8 cellular contexts compared by ENCODE assay signal in genomic region chr19:37719927-37720265, GRCh38. TPM values are rescaled to one million over a fixed set of nuclear protein-coding genes. Genes with fewer than 3 reads are reported as not detected.
DNase-seq lines count a peak whose midpoint lies in the region; ATAC-seq and TF ChIP-seq lines count a peak whose summit lies in the region.

No MANE protein-coding gene starts in this region.

- H4K20me1 ChIP-seq in Loucy (ENCODE audit: insufficient read depth, low read length, poor library complexity, severe bottlenecking) (peaks cover 12% of the 10 kb centered on the region), neural progenitor cell (ENCODE audit: low read depth) (peaks cover 14% of the 10 kb centered on the region)

- H3K79me2 ChIP-seq in Loucy (ENCODE audit: insufficient read depth, low read length), result peaks cover 16% of the 10 kb centered on the region
- peaks cover 46% of the 10 kb centered on the region for H3K79me2 ChIP-seq in neural progenitor cell (ENCODE audit: low read depth)

- H3K36me3 ChIP-seq in BJ (ENCODE audit: control insufficient read depth, insufficient read depth, low read length) (no peaks in the 10 kb centered on the region), Loucy (ENCODE audit: insufficient read depth, low read length) (no peaks in the 10 kb centered on the region), duodenal mucosa (ENCODE audit: control insufficient read depth in 1 of 2, insufficient read depth in 2 of 2, low read length in 2 of 2) (no peaks in the 10 kb centered on the region), neural progenitor cell (no peaks in the 10 kb centered on the region)

- H3K27ac ChIP-seq in duodenal mucosa (ENCODE audit: low read depth, low read length), result no peak overlapping the region
- H3K27ac ChIP-seq in neural progenitor cell, result no peak overlapping the region

- H3K27me3 Mint-ChIP-seq in neural progenitor cell (ENCODE audit: insufficient read depth, low read depth), result peaks cover 2% of the 10 kb centered on the region

- H3K36me3 Mint-ChIP-seq in neural progenitor cell, result peaks cover 25% of the 10 kb centered on the region

- TF ChIP-seq CTCF in BJ (IDR thresholded peaks at IDR 0.05; ENCODE audit: insufficient read depth, low read depth, low read length) (no peak), Loucy (conservative IDR thresholded peaks at IDR 0.05; ENCODE audit: low read length) (peak; percentile 8; the same call in 1 of the 2 replicates), neural progenitor cell (IDR thresholded peaks at IDR 0.05) (peak; percentile 18)

- H3K4me1 Mint-ChIP-seq in neural progenitor cell, result peaks cover 10% of the 10 kb centered on the region

- peak overlapping the region; percentile 99 for H3K4me3 Mint-ChIP-seq in neural progenitor cell

- no peak overlapping the region for H3K27ac Mint-ChIP-seq in neural progenitor cell

- no peaks in the 10 kb centered on the region for H3K27me3 ChIP-seq in BJ (ENCODE audit: control insufficient read depth, insufficient read depth, low read length)
- no peaks in the 10 kb centered on the region for H3K27me3 ChIP-seq in Loucy (ENCODE audit: insufficient read depth, low read length, poor library complexity, severe bottlenecking)
- no peaks in the 10 kb centered on the region for H3K27me3 ChIP-seq in duodenal mucosa (ENCODE audit: control insufficient read depth in 1 of 2, insufficient read depth in 2 of 2, low read length in 2 of 2)
- H3K27me3 ChIP-seq in neural progenitor cell, result no peaks in the 10 kb centered on the region

- CTCF ChIA-PET in BJ (lab: Yijun Ruan, JAX), result interaction anchor here (1.6 kb wide), 1 partner anchor 18 kb away, joined by 3 read pairs; no protein-coding TSS in a partner anchor

- POLR2A ChIA-PET in BJ (lab: Charles Lee), result no interaction called here

- peaks cover 22% of the 10 kb centered on the region for H3K4me1 ChIP-seq in Loucy (ENCODE audit: insufficient read depth, low read length, poor library complexity, severe bottlenecking)
- H3K4me1 ChIP-seq in duodenal mucosa (ENCODE audit: control insufficient read depth in 1 of 2, insufficient read depth in 2 of 2, low read length in 2 of 2), result peaks cover 0 to 11% of the 10 kb centered on the region in 2 donors
- H3K4me1 ChIP-seq in neural progenitor cell, result peaks cover 16% of the 10 kb centered on the region

- H3F3A ChIP-seq in Loucy (ENCODE audit: low read depth) (no peaks in the 10 kb centered on the region), neural progenitor cell (ENCODE audit: low read depth) (peaks cover 6% of the 10 kb centered on the region)

- H3K9me3 ChIP-seq in Loucy (ENCODE audit: insufficient read depth, low read depth, low read length) (no peaks in the 10 kb centered on the region), duodenal mucosa (ENCODE audit: control insufficient read depth in 1 of 2, low read length in 2 of 2) (no peaks in the 10 kb centered on the region), neural progenitor cell (ENCODE audit: low read depth) (no peaks in the 10 kb centered on the region)

- no peak for ATAC-seq in GM18502 (IDR thresholded peaks at IDR 0.05; ENCODE audit: poor library complexity, unreplicated experiment)
- no peak for ATAC-seq in GM18907 (IDR thresholded peaks at IDR 0.05; ENCODE audit: unreplicated experiment)
- no peak for ATAC-seq in GM19463 (IDR thresholded peaks at IDR 0.05; ENCODE audit: unreplicated experiment)

- H3K9ac ChIP-seq in Loucy (ENCODE audit: low read depth, low read length, poor library complexity, severe bottlenecking) (no peak overlapping the region), duodenal mucosa (ENCODE audit: low read depth in 1 of 2, low read length in 2 of 2) (peak overlapping the region in 1 of 2 donors; percentile 40), neural progenitor cell (no peak overlapping the region)

- peak overlapping the region; percentile 86 for H2AFZ ChIP-seq in Loucy (ENCODE audit: low read length)
- H2AFZ ChIP-seq in neural progenitor cell (replicated peaks), result peak overlapping the region; percentile 94

- peaks cover 39% of the 10 kb centered on the region for H3K9me3 Mint-ChIP-seq in neural progenitor cell

- DNase-seq in BJ (ENCODE audit: low read depth) (no peak), neural progenitor cell (ENCODE audit: low spot score) (no peak), NCI-H774 (lab: John Stamatoyannopoulos, UW) (no peak)

- H3K9me2 ChIP-seq in Loucy (replicated peaks; ENCODE audit: low read depth, low read length), result no peaks in the 10 kb centered on the region

- H3K4me3 ChIP-seq in BJ (ENCODE audit: low read depth, low read length), result peak overlapping the region; percentile 72
- peak overlapping the region; percentile 84 for H3K4me3 ChIP-seq in Loucy (ENCODE audit: low read length, poor library complexity, severe bottlenecking)
- H3K4me3 ChIP-seq in duodenal mucosa (ENCODE audit: low read depth in 1 of 2, low read length in 2 of 2), result peak overlapping the region; percentile 90 to 92
- peak overlapping the region; percentile 92 for H3K4me3 ChIP-seq in neural progenitor cell

- H3K4me2 ChIP-seq in Loucy (ENCODE audit: low read depth, low read length, poor library complexity, severe bottlenecking) (peak overlapping the region; percentile 99), neural progenitor cell (peak overlapping the region; percentile 97)

RNA-seq across cellular contexts. Expression of gene ZNF607, which starts 0.3 kb away (rescaled TPM):
- 1.7 and 2.1 TPM in 2 replicates for polyA plus RNA-seq in BJ (2011; rRNA removed)
- 2.4 and 2.8 TPM in 2 replicates for polyA minus RNA-seq in BJ (2011; rRNA and poly(A)+ RNA removed)
- 15.9 and 19.6 TPM in 2 replicates for total RNA-seq in neural progenitor cell (ENCODE audit: low replicate concordance)

RNA-seq across cellular contexts. Expression of gene ZNF573, which starts 59.5 kb away (rescaled TPM):
- polyA plus RNA-seq in BJ (2011; rRNA removed), result 0.90 and 3.3 TPM in 2 replicates
- polyA minus RNA-seq in BJ (2011; rRNA and poly(A)+ RNA removed), result 2.9 and 3.6 TPM in 2 replicates
- 12.4 and 14.2 TPM in 2 replicates for total RNA-seq in neural progenitor cell (ENCODE audit: low replicate concordance)
